19 cellular contexts compared by ENCODE assay signal in genomic region chr1:30196457-30196856, GRCh38.
"Had no signal": no experiment of that assay in that cellular context is flagged by ENCODE, and none has a peak within 500 bp of the region (broad histone marks: within the 10 kb centered on the region; RNA-seq: fewer than 3 reads in every experiment).

No MANE protein-coding gene starts in this region.

- H3K4me3 Mint-ChIP-seq: naive thymus-derived CD8-positive, alpha-beta T cell; neural crest cell had no signal

- H3K36me3 Mint-ChIP-seq: naive thymus-derived CD8-positive, alpha-beta T cell had no signal

- ATAC-seq: gastroesophageal sphincter; mucosa of descending colon; naive thymus-derived CD8-positive, alpha-beta T cell; right cardiac atrium had no signal

- DNase-seq: effector CD8-positive, alpha-beta T cell; esophagus squamous epithelium; foreskin fibroblast; glutamatergic neuron; kidney; mucosa of descending colon; naive thymus-derived CD8-positive, alpha-beta T cell; nucleus accumbens; pancreas; right cardiac atrium; small intestine; stimulated activated CD4-positive, alpha-beta T cell treated with anti-CD3 and anti-CD28 coated beads, Interleukin-12 subunit alpha, Interleukin-12 subunit beta, amount 100 ng/mL, for 4 hours; stimulated activated naive CD4-positive, alpha-beta T cell; stomach; substantia nigra; transverse colon had no signal

- H3K4me1 Mint-ChIP-seq: neural crest cell had no signal

- H3K27ac Mint-ChIP-seq: naive thymus-derived CD8-positive, alpha-beta T cell; progenitor cell of endocrine pancreas had no signal
